ENCODE assay signal across 1 cellular context in genomic region chr20:16035576-16035975, GRCh38.
TF ChIP-seq lines count a peak whose summit lies in the region.

No MANE protein-coding gene starts in this region.

TF ChIP-seq in HepG2, 621 proteins besides CTCF, POLR2A, EP300 and RAD21:
- TF ChIP-seq ZBTB44 (CRISPR knock-in tag; IDR thresholded peaks at IDR 0.05): no peak
- TF ChIP-seq HOXA5 (CRISPR knock-in tag; IDR thresholded peaks at IDR 0.05): no peak
- TF ChIP-seq NFATC3 (CRISPR knock-in tag; IDR thresholded peaks at IDR 0.05): no peak
- no peak for TF ChIP-seq ZNF142 (CRISPR knock-in tag; IDR thresholded peaks at IDR 0.05)
- no peak for TF ChIP-seq MEIS1 (CRISPR knock-in tag; IDR thresholded peaks at IDR 0.05; ENCODE audit: borderline replicate concordance)
- TF ChIP-seq BATF2 (CRISPR knock-in tag; IDR thresholded peaks at IDR 0.05): no peak
- TF ChIP-seq HOXD1 (CRISPR knock-in tag; IDR thresholded peaks at IDR 0.05): no peak
- no peak for TF ChIP-seq RNF2 (conservative IDR thresholded peaks at IDR 0.05; ENCODE audit: low read depth)
- no peak for TF ChIP-seq ELK4 (CRISPR knock-in tag; IDR thresholded peaks at IDR 0.05; ENCODE audit: borderline replicate concordance)
- TF ChIP-seq PAXIP1 (CRISPR knock-in tag; conservative IDR thresholded peaks at IDR 0.05): no peak
- TF ChIP-seq MEIS2 (CRISPR knock-in tag; IDR thresholded peaks at IDR 0.05): no peak
- no peak for TF ChIP-seq SNAPC4 (CRISPR knock-in tag; IDR thresholded peaks at IDR 0.05)
- no peak for TF ChIP-seq SIN3A (IDR thresholded peaks at IDR 0.05; ENCODE audit: borderline replicate concordance, low read depth, low read length)
- no peak for TF ChIP-seq KDM4B (CRISPR knock-in tag; IDR thresholded peaks at IDR 0.05)
- TF ChIP-seq ZNF792 (CRISPR knock-in tag; IDR thresholded peaks at IDR 0.05): no peak
- TF ChIP-seq ZNF234 (CRISPR knock-in tag; conservative IDR thresholded peaks at IDR 0.05): no peak
- TF ChIP-seq ZNF83 (CRISPR knock-in tag; IDR thresholded peaks at IDR 0.05; ENCODE audit: borderline replicate concordance): no peak
